ENCODE assay signal across 1 cellular context in the genomic region with DNA sequence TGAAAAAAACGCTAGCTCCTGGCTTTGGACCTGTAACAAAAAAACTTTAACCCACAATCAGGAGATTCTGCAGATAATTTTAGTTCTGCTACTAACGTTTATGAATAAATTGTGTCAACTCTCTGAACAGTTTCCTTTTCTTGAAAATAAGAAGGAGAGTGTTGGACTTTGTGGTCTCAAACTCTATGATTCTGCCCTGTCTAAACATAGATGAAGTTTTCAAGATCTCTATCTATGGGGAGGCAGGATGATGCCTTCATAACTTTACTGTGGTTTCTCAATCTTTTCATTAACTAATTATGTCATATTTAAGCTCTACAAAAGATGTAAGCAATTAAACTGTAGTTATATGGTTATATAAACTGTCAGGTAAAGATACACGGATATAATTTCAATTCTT.
TF ChIP-seq lines count a peak whose summit lies in the region.

No MANE protein-coding gene starts in this region.

TF ChIP-seq in GM23338, 12 proteins besides CTCF, POLR2A, EP300 and RAD21 (continued from another document):
- TF ChIP-seq, protein P1, sequence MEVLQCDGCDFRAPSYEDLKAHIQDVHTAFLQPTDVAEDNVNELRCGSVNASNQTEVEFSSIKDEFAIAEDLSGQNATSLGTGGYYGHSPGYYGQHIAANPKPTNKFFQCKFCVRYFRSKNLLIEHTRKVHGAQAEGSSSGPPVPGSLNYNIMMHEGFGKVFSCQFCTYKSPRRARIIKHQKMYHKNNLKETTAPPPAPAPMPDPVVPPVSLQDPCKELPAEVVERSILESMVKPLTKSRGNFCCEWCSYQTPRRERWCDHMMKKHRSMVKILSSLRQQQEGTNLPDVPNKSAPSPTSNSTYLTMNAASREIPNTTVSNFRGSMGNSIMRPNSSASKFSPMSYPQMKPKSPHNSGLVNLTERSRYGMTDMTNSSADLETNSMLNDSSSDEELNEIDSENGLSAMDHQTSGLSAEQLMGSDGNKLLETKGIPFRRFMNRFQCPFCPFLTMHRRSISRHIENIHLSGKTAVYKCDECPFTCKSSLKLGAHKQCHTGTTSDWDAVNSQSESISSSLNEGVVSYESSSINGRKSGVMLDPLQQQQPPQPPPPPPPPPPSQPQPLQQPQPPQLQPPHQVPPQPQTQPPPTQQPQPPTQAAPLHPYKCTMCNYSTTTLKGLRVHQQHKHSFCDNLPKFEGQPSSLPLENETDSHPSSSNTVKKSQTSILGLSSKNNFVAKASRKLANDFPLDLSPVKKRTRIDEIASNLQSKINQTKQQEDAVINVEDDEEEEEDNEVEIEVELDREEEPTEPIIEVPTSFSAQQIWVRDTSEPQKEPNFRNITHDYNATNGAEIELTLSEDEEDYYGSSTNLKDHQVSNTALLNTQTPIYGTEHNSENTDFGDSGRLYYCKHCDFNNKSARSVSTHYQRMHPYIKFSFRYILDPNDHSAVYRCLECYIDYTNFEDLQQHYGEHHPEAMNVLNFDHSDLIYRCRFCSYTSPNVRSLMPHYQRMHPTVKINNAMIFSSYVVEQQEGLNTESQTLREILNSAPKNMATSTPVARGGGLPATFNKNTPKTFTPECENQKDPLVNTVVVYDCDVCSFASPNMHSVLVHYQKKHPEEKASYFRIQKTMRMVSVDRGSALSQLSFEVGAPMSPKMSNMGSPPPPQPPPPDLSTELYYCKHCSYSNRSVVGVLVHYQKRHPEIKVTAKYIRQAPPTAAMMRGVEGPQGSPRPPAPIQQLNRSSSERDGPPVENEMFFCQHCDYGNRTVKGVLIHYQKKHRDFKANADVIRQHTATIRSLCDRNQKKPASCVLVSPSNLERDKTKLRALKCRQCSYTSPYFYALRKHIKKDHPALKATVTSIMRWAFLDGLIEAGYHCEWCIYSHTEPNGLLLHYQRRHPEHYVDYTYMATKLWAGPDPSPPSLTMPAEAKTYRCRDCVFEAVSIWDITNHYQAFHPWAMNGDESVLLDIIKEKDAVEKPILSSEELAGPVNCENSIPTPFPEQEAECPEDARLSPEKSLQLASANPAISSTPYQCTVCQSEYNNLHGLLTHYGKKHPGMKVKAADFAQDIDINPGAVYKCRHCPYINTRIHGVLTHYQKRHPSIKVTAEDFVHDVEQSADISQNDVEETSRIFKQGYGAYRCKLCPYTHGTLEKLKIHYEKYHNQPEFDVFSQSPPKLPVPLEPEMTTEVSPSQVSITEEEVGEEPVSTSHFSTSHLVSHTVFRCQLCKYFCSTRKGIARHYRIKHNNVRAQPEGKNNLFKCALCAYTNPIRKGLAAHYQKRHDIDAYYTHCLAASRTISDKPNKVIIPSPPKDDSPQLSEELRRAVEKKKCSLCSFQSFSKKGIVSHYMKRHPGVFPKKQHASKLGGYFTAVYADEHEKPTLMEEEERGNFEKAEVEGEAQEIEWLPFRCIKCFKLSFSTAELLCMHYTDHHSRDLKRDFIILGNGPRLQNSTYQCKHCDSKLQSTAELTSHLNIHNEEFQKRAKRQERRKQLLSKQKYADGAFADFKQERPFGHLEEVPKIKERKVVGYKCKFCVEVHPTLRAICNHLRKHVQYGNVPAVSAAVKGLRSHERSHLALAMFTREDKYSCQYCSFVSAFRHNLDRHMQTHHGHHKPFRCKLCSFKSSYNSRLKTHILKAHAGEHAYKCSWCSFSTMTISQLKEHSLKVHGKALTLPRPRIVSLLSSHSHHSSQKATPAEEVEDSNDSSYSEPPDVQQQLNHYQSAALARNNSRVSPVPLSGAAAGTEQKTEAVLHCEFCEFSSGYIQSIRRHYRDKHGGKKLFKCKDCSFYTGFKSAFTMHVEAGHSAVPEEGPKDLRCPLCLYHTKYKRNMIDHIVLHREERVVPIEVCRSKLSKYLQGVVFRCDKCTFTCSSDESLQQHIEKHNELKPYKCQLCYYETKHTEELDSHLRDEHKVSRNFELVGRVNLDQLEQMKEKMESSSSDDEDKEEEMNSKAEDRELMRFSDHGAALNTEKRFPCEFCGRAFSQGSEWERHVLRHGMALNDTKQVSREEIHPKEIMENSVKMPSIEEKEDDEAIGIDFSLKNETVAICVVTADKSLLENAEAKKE (CRISPR knock-in tag; IDR thresholded peaks at IDR 0.05): no peak
- no peak for TF ChIP-seq STAT1 (IDR thresholded peaks at IDR 0.05; ENCODE audit: unreplicated experiment)
- no peak for TF ChIP-seq EZH2 (IDR thresholded peaks at IDR 0.05; ENCODE audit: low read depth, unreplicated experiment)
- no peak for TF ChIP-seq REST (IDR thresholded peaks at IDR 0.05; ENCODE audit: unreplicated experiment)
- no peak for TF ChIP-seq ETS1 (IDR thresholded peaks at IDR 0.05)
- no peak for TF ChIP-seq NANOG (IDR thresholded peaks at IDR 0.05; ENCODE audit: borderline replicate concordance)
TF ChIP-seq in GM23338: peak in this region for 0.
